In the genomic region with DNA sequence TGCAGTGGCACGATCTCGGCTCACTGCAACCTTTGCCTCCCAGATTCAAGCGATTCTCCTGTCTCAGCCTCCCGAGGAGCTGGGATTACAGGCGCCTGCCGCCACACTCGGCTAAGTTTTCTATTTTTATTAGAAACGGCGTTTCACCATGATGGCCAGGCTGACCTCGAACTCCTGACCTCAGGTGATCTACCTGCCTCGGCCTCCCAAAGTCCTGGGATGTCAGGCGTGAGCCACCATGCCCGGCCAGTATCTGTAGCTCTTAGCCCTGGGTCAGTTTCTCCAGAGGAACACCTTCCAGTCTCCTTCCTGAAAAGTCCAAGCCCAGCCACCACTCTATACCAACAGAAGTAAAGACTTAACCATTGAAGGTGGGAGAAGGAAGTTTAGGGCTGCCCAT, we compare ENCODE assay signal across 2 cellular contexts.
A peak's percentile ranks its signal among the peaks of the same experiment; 100 is the strongest.
TF ChIP-seq lines count a peak whose summit lies in the region.

No MANE protein-coding gene starts in this region.

TF ChIP-seq in K562, 482 proteins besides CTCF, POLR2A, EP300 and RAD21:
- TF ChIP-seq MCM3 (IDR thresholded peaks at IDR 0.05) (0 out of 2 replicates have a peak, but pooled peaks have one; percentile 44), GATAD2B (IDR thresholded peaks at IDR 0.05; ENCODE audit: borderline replicate concordance) (no peak)

TF ChIP-seq in liver, 16 proteins besides CTCF, POLR2A, EP300 and RAD21:
- peak in 1 of 2 donors; percentile 0 for TF ChIP-seq HNF4A (conservative IDR thresholded peaks at IDR 0.05)
- no peak for TF ChIP-seq FOXA2 (IDR thresholded peaks at IDR 0.05)
- no peak for TF ChIP-seq JUND (IDR thresholded peaks at IDR 0.05)
- TF ChIP-seq, protein P1, sequence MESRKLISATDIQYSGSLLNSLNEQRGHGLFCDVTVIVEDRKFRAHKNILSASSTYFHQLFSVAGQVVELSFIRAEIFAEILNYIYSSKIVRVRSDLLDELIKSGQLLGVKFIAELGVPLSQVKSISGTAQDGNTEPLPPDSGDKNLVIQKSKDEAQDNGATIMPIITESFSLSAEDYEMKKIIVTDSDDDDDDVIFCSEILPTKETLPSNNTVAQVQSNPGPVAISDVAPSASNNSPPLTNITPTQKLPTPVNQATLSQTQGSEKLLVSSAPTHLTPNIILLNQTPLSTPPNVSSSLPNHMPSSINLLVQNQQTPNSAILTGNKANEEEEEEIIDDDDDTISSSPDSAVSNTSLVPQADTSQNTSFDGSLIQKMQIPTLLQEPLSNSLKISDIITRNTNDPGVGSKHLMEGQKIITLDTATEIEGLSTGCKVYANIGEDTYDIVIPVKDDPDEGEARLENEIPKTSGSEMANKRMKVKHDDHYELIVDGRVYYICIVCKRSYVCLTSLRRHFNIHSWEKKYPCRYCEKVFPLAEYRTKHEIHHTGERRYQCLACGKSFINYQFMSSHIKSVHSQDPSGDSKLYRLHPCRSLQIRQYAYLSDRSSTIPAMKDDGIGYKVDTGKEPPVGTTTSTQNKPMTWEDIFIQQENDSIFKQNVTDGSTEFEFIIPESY (IDR thresholded peaks at IDR 0.05) = no peak
- TF ChIP-seq FOXA1 (IDR thresholded peaks at IDR 0.05) = no peak
- TF ChIP-seq GABPA (IDR thresholded peaks at IDR 0.05 in 1 of 2, conservative IDR thresholded peaks at IDR 0.05 in 1 of 2) = no peak
- TF ChIP-seq RXRA (IDR thresholded peaks at IDR 0.05) = no peak
